In the genomic region with DNA sequence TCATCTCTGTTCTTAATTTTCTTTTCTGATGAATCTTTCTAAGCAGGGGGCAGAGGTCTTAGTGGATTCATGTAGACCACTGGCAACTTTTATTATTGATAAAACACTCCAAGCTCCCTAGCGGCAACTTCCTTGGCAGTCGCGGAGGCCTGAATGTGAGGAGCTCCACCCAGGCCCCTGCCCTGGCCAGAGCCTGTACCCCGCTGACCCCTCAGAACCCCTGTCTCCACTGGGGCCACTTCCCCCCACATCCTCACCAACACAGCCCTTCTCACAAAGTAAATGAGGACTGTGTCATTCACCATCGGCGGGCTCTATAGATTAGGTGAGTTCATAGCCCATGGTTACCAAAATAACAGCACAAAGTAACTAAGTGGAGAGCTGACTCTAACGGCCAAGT, we compare ENCODE assay signal across 30 cellular contexts.
"Had no signal": no experiment of that assay in that cellular context is flagged by ENCODE, and none has a peak within 500 bp of the region (broad histone marks: within the 10 kb centered on the region; RNA-seq: fewer than 3 reads in every experiment).

No MANE protein-coding gene starts in this region.

- ATAC-seq: activated CD8-positive, alpha-beta T cell treated with anti-CD3 and anti-CD28 coated beads for 36 hours; activated naive CD4-positive, alpha-beta T cell treated with anti-CD3 and anti-CD28 coated beads, Interleukin-2, amount 50 U/mL, for 72 hours; activated T-cell treated with anti-CD3 and anti-CD28 coated beads, Interleukin-2, amount 50 U/mL, for 4 hours; activated T-helper 17 cell treated with anti-CD3 and anti-CD28 coated beads, Interleukin-2, amount 50 U/mL, for 72 hours; esophagus mucosa; left ventricle myocardium superior; pancreas; SK-N-SH treated with all-trans-retinoic acid at 6 μM for 48 hours; T-helper 17 cell had no signal

- H3K9me3 ChIP-seq: adrenal gland, ascending aorta, neutrophil, pancreas, psoas muscle, suprapubic skin, tibial nerve had no signal

- H3K27me3 ChIP-seq: adrenal gland, ascending aorta, cardiac muscle cell, pancreas, tibial nerve had no signal

- H3K4me1 ChIP-seq: ascending aorta, pancreas, psoas muscle, suprapubic skin, tibial nerve had no signal

- H3K27ac ChIP-seq: adrenal gland, ascending aorta, cardiac muscle cell, neutrophil, pancreas, psoas muscle, suprapubic skin, tibial nerve, WERI-Rb-1 had no signal

- H3K4me3 ChIP-seq: adrenal gland, ascending aorta, cardiac muscle cell, pancreas, psoas muscle, suprapubic skin, tibial nerve had no signal

- FAIRE-seq: keratinocyte, pancreas, urothelium cell line had no signal

- DNase-seq: activated CD4-positive, alpha-beta T cell treated with anti-CD3 and anti-CD28 coated beads, Interleukin-2, amount 10 ng/mL, durations not matched to agents 7 days and 5 days; activated CD4-positive, CD25-positive, alpha-beta regulatory T cell treated with anti-CD3 and anti-CD28 coated beads, Interleukin-2, amount 50 U/mL, for 72 hours; activated CD8-positive, alpha-beta T cell treated with anti-CD3 and anti-CD28 coated beads for 36 hours; activated naive CD4-positive, alpha-beta T cell; activated T-cell treated with anti-CD3 and anti-CD28 coated beads, Interleukin-2, amount 50 U/mL, for 4 hours; cortex of kidney; foreskin fibroblast; hippocampal formation; left cardiac atrium; mammary epithelial cell; naive B cell; stimulated activated naive CD4-positive, alpha-beta T cell; T-helper 17 cell; T1000; WERI-Rb-1 had no signal

- H3K36me3 ChIP-seq: adrenal gland, ascending aorta, cardiac muscle cell, neutrophil, pancreas, suprapubic skin, tibial nerve, WERI-Rb-1 had no signal
